Comparison of ENCODE assay signal across 9 cellular contexts in genomic region chr13:32019612-32020233, GRCh38. TPM values are rescaled to one million over a fixed set of nuclear protein-coding genes. Genes with fewer than 3 reads are reported as not detected.
DNase-seq lines count a peak whose midpoint lies in the region; ATAC-seq and TF ChIP-seq lines count a peak whose summit lies in the region.
"Had no signal": no experiment of that assay in that cellular context is flagged by ENCODE, and none has a peak within 500 bp of the region (broad histone marks: within the 10 kb centered on the region; RNA-seq: fewer than 3 reads in every experiment).

No MANE protein-coding gene starts in this region.

- 0 out of 2 replicates have a peak, but pooled peaks cover 3% of the 10 kb centered on the region for H3K27me3 ChIP-seq in OCI-LY3 (ENCODE audit: low read depth, low read length)
- no peaks in the 10 kb centered on the region for H3K27me3 ChIP-seq in tibial nerve

- H3K79me2 ChIP-seq in OCI-LY3 (ENCODE audit: low read length), result no peaks in the 10 kb centered on the region

- H3K9me3 ChIP-seq in OCI-LY3 (ENCODE audit: insufficient read depth, low read length), result no peaks in the 10 kb centered on the region
- no peaks in the 10 kb centered on the region for H3K9me3 ChIP-seq in tibial nerve

- peak overlapping the region; percentile 37 for H3K4me2 ChIP-seq in OCI-LY3 (ENCODE audit: low read length)

- peak; percentile 91 for TF ChIP-seq CTCF in C4-2B (conservative IDR thresholded peaks at IDR 0.05)
- TF ChIP-seq CTCF in OCI-LY3 (IDR thresholded peaks at IDR 0.05; ENCODE audit: low read depth, low read length), result peak; percentile 96
- TF ChIP-seq CTCF in tibial nerve (IDR thresholded peaks at IDR 0.05), result peak; percentile 32 to 64 (median 58)
- TF ChIP-seq CTCF in lower leg skin (IDR thresholded peaks at IDR 0.05), result no peak

- ATAC-seq in GM18502 (IDR thresholded peaks at IDR 0.05; ENCODE audit: poor library complexity, unreplicated experiment) (peak; percentile 81), HG03342 (IDR thresholded peaks at IDR 0.05; ENCODE audit: unreplicated experiment) (peak; percentile 75), left colon (peak; percentile 61)

- no peak overlapping the region for H3K4me3 ChIP-seq in OCI-LY3 (ENCODE audit: low read length)
- H3K4me3 ChIP-seq in tibial nerve, result no peak overlapping the region
- H3K4me3 ChIP-seq in lower leg skin (ENCODE audit: low read depth, poor library complexity, severe bottlenecking), result no peak overlapping the region
- H3K4me3 ChIP-seq: skin epidermis had no signal

- WGBS in tibial nerve, 2 donors, result 38 to 41% methylated on average over 6 of the region's 6 CpGs
- 53 to 55% methylated on average over 6 of the region's 6 CpGs for WGBS in lower leg skin, 2 donors

- H4K20me1 ChIP-seq in OCI-LY3 (ENCODE audit: insufficient read depth, low read length), result no peaks in the 10 kb centered on the region

- DNase-seq in cerebellar cortex (ENCODE audit: low spot score) (peak; percentile 49), left colon (peak in 1 of 2 donors; percentile 41), tibial nerve (ENCODE audit: low spot score in 2 of 2) (peak in 1 of 2 donors; percentile 67), lower leg skin (ENCODE audit: low spot score in 2 of 2) (no peak)

- H3K4me1 ChIP-seq in OCI-LY3 (ENCODE audit: low read length) (0 out of 2 replicates have a peak, but pooled peaks cover 2% of the 10 kb centered on the region), tibial nerve (peaks cover 0 to 17% (median 0%) of the 10 kb centered on the region in 4 donors)

- H3K36me3 ChIP-seq in OCI-LY3 (replicated peaks; ENCODE audit: low read depth, low read length) (no peaks in the 10 kb centered on the region), tibial nerve (no peaks in the 10 kb centered on the region)

- TF ChIP-seq POLR2A in tibial nerve (IDR thresholded peaks at IDR 0.05) (no peak), lower leg skin (IDR thresholded peaks at IDR 0.05) (no peak)

- H3K27ac ChIP-seq in C4-2B, result no peak overlapping the region
- H3K27ac ChIP-seq in OCI-LY3 (ENCODE audit: low read length), result no peak overlapping the region
- H3K27ac ChIP-seq in tibial nerve, result no peak overlapping the region
- H3K27ac ChIP-seq: skin epidermis had no signal

- H2AFZ ChIP-seq in OCI-LY3 (ENCODE audit: low read depth, low read length), result no peak overlapping the region

- no peak for TF ChIP-seq EP300 in tibial nerve (IDR thresholded peaks at IDR 0.05)

- H3K9ac ChIP-seq in OCI-LY3 (ENCODE audit: low read length), result no peak overlapping the region

- intact Hi-C loops in left colon (cut with DNase I, micrococcal nuclease) (loop anchor here in 1 of 2 donors (5.0 kb wide), 1 partner anchor 293 kb away; no protein-coding TSS in a partner anchor), lower leg skin (cut with DNase I; ENCODE audit: low total_unique reads) (no loop called here)

RNA-seq across cellular contexts. Expression of gene FRY, which starts 11.9 kb away (rescaled TPM):
- 10 to 100 TPM; 10.3 to 13.7 TPM for total RNA-seq in left colon
- total RNA-seq in tibial nerve, result 10 to 100 TPM; 48.9 to 94.6 (median 75.8) TPM
- total RNA-seq in lower leg skin, result 10 to 100 TPM; 24.9 to 39.6 (median 35.9) TPM

Comparison
In these comparisons a context has a peak if more than half of its experiments do, and no peak if none do; other contexts are left out.
1. CTCF ChIP-seq: peak in C4-2B (single experiment), OCI-LY3 (single experiment) and tibial nerve (5 of 5); none in lower leg skin (0 of 3).
2. Peak in every context shown above with its lines, with median percentiles within 50 percentile points of each other: ATAC-seq.